ENCODE assay signal across 1 cellular context in genomic region chr5:154355141-154355611, GRCh38.
TF ChIP-seq lines count a peak whose summit lies in the region.

No MANE protein-coding gene starts in this region.

TF ChIP-seq in HepG2, 621 proteins besides CTCF, POLR2A, EP300 and RAD21 (continued from another document):
- TF ChIP-seq ZNF687 (CRISPR knock-in tag; IDR thresholded peaks at IDR 0.05) (peak; percentile 21; the same call in 1 of the 2 replicates), NFKB2 (CRISPR knock-in tag; IDR thresholded peaks at IDR 0.05; ENCODE audit: borderline replicate concordance) (no peak), RARA (CRISPR knock-in tag; IDR thresholded peaks at IDR 0.05) (peak; percentile 20; the same call in 1 of the 2 replicates), FOXA3 (CRISPR knock-in tag; IDR thresholded peaks at IDR 0.05) (no peak), ZNF772 (CRISPR knock-in tag; IDR thresholded peaks at IDR 0.05) (no peak)
